39 cellular contexts compared by ENCODE assay signal in the genomic region with DNA sequence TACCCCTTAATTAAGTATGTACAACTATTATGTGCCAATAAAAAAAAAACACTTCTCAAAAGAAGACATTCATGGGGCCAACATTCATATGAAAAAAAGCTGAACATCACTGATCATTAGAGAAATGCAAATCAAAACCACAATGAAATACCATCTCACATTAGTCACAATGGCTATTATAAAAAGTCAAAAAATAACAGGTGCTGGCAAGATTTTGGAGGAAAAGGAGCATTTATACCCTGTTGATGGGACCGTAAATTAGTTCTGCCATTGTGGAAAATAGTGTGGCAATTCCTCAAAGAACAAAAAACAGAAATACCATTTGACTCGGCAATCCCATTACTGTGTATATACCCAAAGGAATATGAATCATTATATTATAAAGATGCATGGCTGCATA.
"Had no signal": no experiment of that assay in that cellular context is flagged by ENCODE, and none has a peak within 500 bp of the region (broad histone marks: within the 10 kb centered on the region; RNA-seq: fewer than 3 reads in every experiment).

No MANE protein-coding gene starts in this region.

- H3K27ac ChIP-seq: adrenal gland, ascending aorta, body of pancreas, brain microvascular endothelial cell, breast epithelium, cardiac muscle cell had no signal

- H3K4me1 ChIP-seq: adrenal gland, ascending aorta, body of pancreas, breast epithelium had no signal

- H3K4me3 Mint-ChIP-seq: activated naive CD4-positive, alpha-beta T cell treated with anti-CD3 and anti-CD28 coated beads for 36 hours; activated naive CD4-positive, alpha-beta T cell treated with anti-CD3 and anti-CD28 coated beads, Interleukin-2, amount 10 ng/mL, durations not matched to agents 7 days and 5 days; activated naive CD4-positive, alpha-beta T cell treated with anti-CD3 and anti-CD28 coated beads, Interleukin-2, amount 50 U/mL, for 24 hours; activated naive CD8-positive, alpha-beta T cell; activated naive CD8-positive, alpha-beta T cell treated with anti-CD3 and anti-CD28 coated beads for 36 hours; activated naive CD8-positive, alpha-beta T cell treated with anti-CD3 and anti-CD28 coated beads, Interleukin-2, amount 10 ng/mL, durations not matched to agents 7 days and 5 days; activated naive CD8-positive, alpha-beta T cell treated with anti-CD3 and anti-CD28 coated beads, Interleukin-2, amount 50 U/mL, for 24 hours; activated T-cell treated with anti-CD3 and anti-CD28 coated beads, Interleukin-2, amount 50 U/mL, for 24 hours; activated T-cell treated with anti-CD3 and anti-CD28 coated beads, Interleukin-2, amount 50 U/mL, for 4 hours; activated T-cell treated with anti-CD3 and anti-CD28 coated beads, Interleukin-2, amount 50 U/mL, for 72 hours; activated T-helper 1 cell treated with anti-CD3 and anti-CD28 coated beads, Interleukin-12 subunit alpha, Interleukin-12 subunit beta, Interleukin-2, Interleukin-4 antibody, amounts not matched to agents 30 ng/mL and 10 ng/mL and 1 ng/mL, durations not matched to agents 14 hours and 24 hours and 36 hours; activated T-helper 17 cell treated with anti-CD3 and anti-CD28 coated beads, Interleukin-2, amount 50 U/mL, for 72 hours; brain; central memory CD8-positive, alpha-beta T cell had no signal

- H3K4me3 ChIP-seq: adrenal gland, ascending aorta, body of pancreas, breast epithelium, cardiac muscle cell had no signal

- H3K9me3 ChIP-seq: adrenal gland, ascending aorta, body of pancreas, breast epithelium had no signal

- H3K4me1 Mint-ChIP-seq: activated naive CD4-positive, alpha-beta T cell treated with anti-CD3 and anti-CD28 coated beads, Interleukin-2, amount 10 ng/mL, durations not matched to agents 7 days and 5 days; activated naive CD4-positive, alpha-beta T cell treated with anti-CD3 and anti-CD28 coated beads, Interleukin-2, amount 50 U/mL, for 24 hours; activated naive CD8-positive, alpha-beta T cell treated with anti-CD3 and anti-CD28 coated beads for 36 hours; activated naive CD8-positive, alpha-beta T cell treated with anti-CD3 and anti-CD28 coated beads, Interleukin-2, amount 10 ng/mL, durations not matched to agents 7 days and 5 days; activated naive CD8-positive, alpha-beta T cell treated with anti-CD3 and anti-CD28 coated beads, Interleukin-2, amount 50 U/mL, for 24 hours; activated T-helper 17 cell treated with anti-CD3 and anti-CD28 coated beads, Interleukin-2, amount 50 U/mL, for 72 hours; brain; central memory CD8-positive, alpha-beta T cell had no signal

- ATAC-seq: activated naive CD4-positive, alpha-beta T cell treated with anti-CD3 and anti-CD28 coated beads, Interleukin-2, amount 50 U/mL, for 72 hours; activated naive CD8-positive, alpha-beta T cell treated with anti-CD3 and anti-CD28 coated beads, Interleukin-2, amount 50 U/mL, for 24 hours; activated T-cell treated with anti-CD3 and anti-CD28 coated beads, Interleukin-2, amount 50 U/mL, for 4 hours; activated T-cell treated with anti-CD3 and anti-CD28 coated beads, Interleukin-2, amount 50 U/mL, for 72 hours; activated T-helper 17 cell treated with anti-CD3 and anti-CD28 coated beads, Interleukin-2, amount 50 U/mL, for 72 hours; body of pancreas had no signal

- H3K27me3 ChIP-seq: adrenal gland, ascending aorta, body of pancreas, brain microvascular endothelial cell, breast epithelium, cardiac muscle cell had no signal

- H3K36me3 Mint-ChIP-seq: activated naive CD4-positive, alpha-beta T cell treated with anti-CD3 and anti-CD28 coated beads, Interleukin-2, amount 10 ng/mL, durations not matched to agents 7 days and 5 days; activated naive CD4-positive, alpha-beta T cell treated with anti-CD3 and anti-CD28 coated beads, Interleukin-2, amount 50 U/mL, for 24 hours; activated naive CD4-positive, alpha-beta T cell treated with anti-CD3 and anti-CD28 coated beads, Interleukin-2, amount 50 U/mL, for 72 hours; activated naive CD8-positive, alpha-beta T cell; activated naive CD8-positive, alpha-beta T cell treated with anti-CD3 and anti-CD28 coated beads for 36 hours; activated naive CD8-positive, alpha-beta T cell treated with anti-CD3 and anti-CD28 coated beads, Interleukin-2, amount 10 ng/mL, durations not matched to agents 7 days and 5 days; brain had no signal

- DNase-seq: activated effector memory CD4-positive, alpha-beta T cell treated with anti-CD3 and anti-CD28 coated beads, Interleukin-2, amount 50 U/mL, for 16 hours; activated effector memory CD4-positive, alpha-beta T cell treated with Interleukin-2 at 50 U/mL for 16 hours; activated gamma-delta T cell; activated gamma-delta T cell treated with Interleukin-2 at 50 U/mL for 16 hours; activated naive CD4-positive, alpha-beta T cell; activated naive CD4-positive, alpha-beta T cell treated with anti-CD3 and anti-CD28 coated beads for 36 hours; activated naive CD4-positive, alpha-beta T cell treated with anti-CD3 and anti-CD28 coated beads, Interleukin-2, amount 10 ng/mL, durations not matched to agents 7 days and 5 days; activated naive CD4-positive, alpha-beta T cell treated with anti-CD3 and anti-CD28 coated beads, Interleukin-2, amount 50 U/mL, for 16 hours; activated naive CD4-positive, alpha-beta T cell treated with Interleukin-2 at 50 U/mL for 16 hours; activated naive CD8-positive, alpha-beta T cell treated with anti-CD3 and anti-CD28 coated beads for 36 hours; activated naive CD8-positive, alpha-beta T cell treated with anti-CD3 and anti-CD28 coated beads, Interleukin-2, amount 10 ng/mL, durations not matched to agents 7 days and 5 days; activated naive CD8-positive, alpha-beta T cell treated with anti-CD3 and anti-CD28 coated beads, Interleukin-2, amount 50 U/mL, for 24 hours; activated T-cell treated with anti-CD3 and anti-CD28 coated beads for 4 hours; activated T-cell treated with anti-CD3 and anti-CD28 coated beads, Interleukin-2, amount 50 U/mL, for 1 hour; activated T-cell treated with anti-CD3 and anti-CD28 coated beads, Interleukin-2, amount 50 U/mL, for 24 hours; activated T-cell treated with anti-CD3 and anti-CD28 coated beads, Interleukin-2, amount 50 U/mL, for 4 hours; activated T-cell treated with anti-CD3 and anti-CD28 coated beads, Interleukin-2, amount 50 U/mL, for 48 hours; activated T-cell treated with anti-CD3 and anti-CD28 coated beads, Interleukin-2, amount 50 U/mL, for 72 hours; adrenal gland; amniotic stem cell; amygdala; anterior cingulate cortex; aorta; body of pancreas; brain microvascular endothelial cell; caudate nucleus; central memory CD4-positive, alpha-beta T cell; cerebellar nuclear complex had no signal

- H3K36me3 ChIP-seq: adrenal gland, ascending aorta, brain microvascular endothelial cell, breast epithelium, cardiac muscle cell had no signal

- H3K9me3 Mint-ChIP-seq: activated naive CD4-positive, alpha-beta T cell treated with anti-CD3 and anti-CD28 coated beads for 36 hours; activated naive CD4-positive, alpha-beta T cell treated with anti-CD3 and anti-CD28 coated beads, Interleukin-2, amount 10 ng/mL, durations not matched to agents 7 days and 5 days; activated naive CD8-positive, alpha-beta T cell treated with anti-CD3 and anti-CD28 coated beads for 36 hours; activated naive CD8-positive, alpha-beta T cell treated with anti-CD3 and anti-CD28 coated beads, Interleukin-2, amount 10 ng/mL, durations not matched to agents 7 days and 5 days; activated T-cell treated with anti-CD3 and anti-CD28 coated beads, Interleukin-2, amount 50 U/mL, for 24 hours; activated T-helper 1 cell treated with anti-CD3 and anti-CD28 coated beads, Interleukin-12 subunit alpha, Interleukin-12 subunit beta, Interleukin-2, Interleukin-4 antibody, amounts not matched to agents 30 ng/mL and 10 ng/mL and 1 ng/mL, durations not matched to agents 14 hours and 24 hours and 36 hours; activated T-helper 2 cell treated with anti-CD3 and anti-CD28 coated beads, Interferon-gamma antibody, Interleukin-2, Interleukin-4, amounts not matched to agents 10 μg/mL and 5 μg/mL and 100 μg/mL, durations not matched to agents 14 hours and 24 hours and 36 hours; central memory CD8-positive, alpha-beta T cell had no signal

- H3K27me3 Mint-ChIP-seq: activated naive CD4-positive, alpha-beta T cell treated with anti-CD3 and anti-CD28 coated beads, Interleukin-2, amount 10 ng/mL, durations not matched to agents 7 days and 5 days; activated naive CD4-positive, alpha-beta T cell treated with anti-CD3 and anti-CD28 coated beads, Interleukin-2, amount 50 U/mL, for 24 hours; activated naive CD8-positive, alpha-beta T cell; activated naive CD8-positive, alpha-beta T cell treated with anti-CD3 and anti-CD28 coated beads for 36 hours; activated naive CD8-positive, alpha-beta T cell treated with anti-CD3 and anti-CD28 coated beads, Interleukin-2, amount 10 ng/mL, durations not matched to agents 7 days and 5 days; activated naive CD8-positive, alpha-beta T cell treated with anti-CD3 and anti-CD28 coated beads, Interleukin-2, amount 50 U/mL, for 24 hours; activated T-helper 17 cell treated with anti-CD3 and anti-CD28 coated beads, Interleukin-2, amount 50 U/mL, for 72 hours; central memory CD8-positive, alpha-beta T cell had no signal

- H3K27ac Mint-ChIP-seq: activated naive CD4-positive, alpha-beta T cell treated with anti-CD3 and anti-CD28 coated beads for 36 hours; activated naive CD4-positive, alpha-beta T cell treated with anti-CD3 and anti-CD28 coated beads, Interleukin-2, amount 10 ng/mL, durations not matched to agents 7 days and 5 days; activated naive CD4-positive, alpha-beta T cell treated with anti-CD3 and anti-CD28 coated beads, Interleukin-2, amount 50 U/mL, for 24 hours; activated naive CD4-positive, alpha-beta T cell treated with anti-CD3 and anti-CD28 coated beads, Interleukin-2, amount 50 U/mL, for 72 hours; activated naive CD8-positive, alpha-beta T cell; activated naive CD8-positive, alpha-beta T cell treated with anti-CD3 and anti-CD28 coated beads for 36 hours; activated naive CD8-positive, alpha-beta T cell treated with anti-CD3 and anti-CD28 coated beads, Interleukin-2, amount 10 ng/mL, durations not matched to agents 7 days and 5 days; activated naive CD8-positive, alpha-beta T cell treated with anti-CD3 and anti-CD28 coated beads, Interleukin-2, amount 50 U/mL, for 24 hours; activated T-cell treated with anti-CD3 and anti-CD28 coated beads, Interleukin-2, amount 50 U/mL, for 24 hours; activated T-cell treated with anti-CD3 and anti-CD28 coated beads, Interleukin-2, amount 50 U/mL, for 72 hours; activated T-helper 1 cell treated with anti-CD3 and anti-CD28 coated beads, Interleukin-12 subunit alpha, Interleukin-12 subunit beta, Interleukin-2, Interleukin-4 antibody, amounts not matched to agents 30 ng/mL and 10 ng/mL and 1 ng/mL, durations not matched to agents 14 hours and 24 hours and 36 hours; activated T-helper 17 cell treated with anti-CD3 and anti-CD28 coated beads, Interleukin-2, amount 50 U/mL, for 72 hours; activated T-helper 2 cell treated with anti-CD3 and anti-CD28 coated beads, Interferon-gamma antibody, Interleukin-2, Interleukin-4, amounts not matched to agents 10 μg/mL and 5 μg/mL and 100 μg/mL, durations not matched to agents 14 hours and 24 hours and 36 hours; brain had no signal
